11 cellular contexts compared by ENCODE assay signal in genomic region chr5:157387164-157387563, GRCh38.
DNase-seq lines count a peak whose midpoint lies in the region; ATAC-seq and TF ChIP-seq lines count a peak whose summit lies in the region.
"Had no signal": no experiment of that assay in that cellular context is flagged by ENCODE, and none has a peak within 500 bp of the region (broad histone marks: within the 10 kb centered on the region; RNA-seq: fewer than 3 reads in every experiment).

No MANE protein-coding gene starts in this region.

- H3K4me1 ChIP-seq in left ventricle myocardium inferior, result peaks cover 46% of the 10 kb centered on the region

- H3K27me3 Mint-ChIP-seq in natural killer cell treated with Interleukin-12 subunit alpha and Interleukin-12 subunit beta and Interleukin-15 and Interleukin-18, amount 100 ng/mL, for 72 hours, result no peaks in the 10 kb centered on the region
- H3K27me3 Mint-ChIP-seq in stimulated activated memory B cell treated with anti-CD40 and anti-IgM and Interleukin-4, amounts not matched to agents 10 μg/mL and 1 μg/mL and 100 μg/mL, for 72 hours, result no peaks in the 10 kb centered on the region
- H3K27me3 Mint-ChIP-seq: activated CD8-positive, alpha-beta memory T cell treated with anti-CD3 and anti-CD28 coated beads, Interleukin-2, amount 10 ng/mL, durations not matched to agents 7 days and 5 days had no signal

- intact Hi-C loops in left ventricle myocardium inferior (cut with micrococcal nuclease), result no loop called here
- intact Hi-C loops in Right ventricle myocardium superior (cut with DNase I), result no loop called here
- intact Hi-C loops in dorsolateral prefrontal cortex (cut with DNase I), result no loop called here

- no peaks in the 10 kb centered on the region for H3K9me3 ChIP-seq in left ventricle myocardium inferior (replicated peaks)

- TF ChIP-seq CTCF in left ventricle myocardium inferior (IDR thresholded peaks at IDR 0.05; ENCODE audit: borderline replicate concordance), result no peak
- no peak for TF ChIP-seq CTCF in dorsolateral prefrontal cortex (IDR thresholded peaks at IDR 0.05 in 54 of 56, conservative IDR thresholded peaks at IDR 0.05 in 2 of 56; ENCODE audit: low read depth in 1 of 56, partially characterized antibody in 56 of 56)

- peaks cover 49% of the 10 kb centered on the region for H3K36me3 Mint-ChIP-seq in natural killer cell treated with Interleukin-12 subunit alpha and Interleukin-12 subunit beta and Interleukin-15 and Interleukin-18, amount 100 ng/mL, for 72 hours
- peaks cover 76% of the 10 kb centered on the region for H3K36me3 Mint-ChIP-seq in stimulated activated memory B cell treated with anti-CD40 and anti-IgM and Interleukin-4, amounts not matched to agents 10 μg/mL and 1 μg/mL and 100 μg/mL, for 72 hours

- ATAC-seq in Right ventricle myocardium superior (ENCODE audit: poor library complexity) (no peak), HG02938 (IDR thresholded peaks at IDR 0.05; ENCODE audit: unreplicated experiment) (no peak), GM21360 (IDR thresholded peaks at IDR 0.05; ENCODE audit: unreplicated experiment) (no peak)
- no peak for ATAC-seq in natural killer cell treated with Interleukin-12 subunit alpha and Interleukin-12 subunit beta and Interleukin-15 and Interleukin-18, amount 100 ng/mL, for 72 hours
- no peak for ATAC-seq in stimulated activated memory B cell treated with anti-CD40 and anti-IgM and Interleukin-4, amounts not matched to agents 10 μg/mL and 1 μg/mL and 100 μg/mL, for 72 hours
- ATAC-seq: activated CD8-positive, alpha-beta memory T cell treated with anti-CD3 and anti-CD28 coated beads, Interleukin-2, amount 10 ng/mL, durations not matched to agents 7 days and 5 days had no signal

- H3K4me3 Mint-ChIP-seq in natural killer cell treated with Interleukin-12 subunit alpha and Interleukin-12 subunit beta and Interleukin-15 and Interleukin-18, amount 100 ng/mL, for 72 hours, result no peak overlapping the region
- no peak overlapping the region for H3K4me3 Mint-ChIP-seq in stimulated activated memory B cell treated with anti-CD40 and anti-IgM and Interleukin-4, amounts not matched to agents 10 μg/mL and 1 μg/mL and 100 μg/mL, for 72 hours
- H3K4me3 Mint-ChIP-seq: activated CD8-positive, alpha-beta memory T cell treated with anti-CD3 and anti-CD28 coated beads, Interleukin-2, amount 10 ng/mL, durations not matched to agents 7 days and 5 days; H9 had no signal

- no peaks in the 10 kb centered on the region for H3K27me3 ChIP-seq in left ventricle myocardium inferior (ENCODE audit: low read depth)
- no peaks in the 10 kb centered on the region for H3K27me3 ChIP-seq in dorsolateral prefrontal cortex

- DNase-seq in left ventricle myocardium inferior (no peak), Right ventricle myocardium superior (no peak), dorsolateral prefrontal cortex (no peak)
- no peak for DNase-seq in natural killer cell treated with Interleukin-12 subunit alpha and Interleukin-12 subunit beta and Interleukin-15 and Interleukin-18, amount 100 ng/mL, for 72 hours (ENCODE audit: low spot score)
- no peak for DNase-seq in activated CD4-positive, alpha-beta T cell treated with anti-CD3 and anti-CD28 coated beads for 4 hours
- DNase-seq: activated CD8-positive, alpha-beta memory T cell treated with anti-CD3 and anti-CD28 coated beads, Interleukin-2, amount 10 ng/mL, durations not matched to agents 7 days and 5 days; H9; NCI-H1105 treated with DMSO at 0.1 percent for 48 hours had no signal

- H3K27ac Mint-ChIP-seq in natural killer cell treated with Interleukin-12 subunit alpha and Interleukin-12 subunit beta and Interleukin-15 and Interleukin-18, amount 100 ng/mL, for 72 hours, result peak overlapping the region; percentile 97
- no peak overlapping the region for H3K27ac Mint-ChIP-seq in stimulated activated memory B cell treated with anti-CD40 and anti-IgM and Interleukin-4, amounts not matched to agents 10 μg/mL and 1 μg/mL and 100 μg/mL, for 72 hours

- H3K27ac ChIP-seq in left ventricle myocardium inferior (replicated peaks) (peak overlapping the region; percentile 65), dorsolateral prefrontal cortex (peak overlapping the region in 32 of 59 donors; percentile 7 to 86 (median 54))

- peaks cover 20 to 39% of the 10 kb centered on the region in 2 donors for H3K4me1 Mint-ChIP-seq in natural killer cell treated with Interleukin-12 subunit alpha and Interleukin-12 subunit beta and Interleukin-15 and Interleukin-18, amount 100 ng/mL, for 72 hours (ENCODE audit: low read depth in 2 of 2)
- peaks cover 11% of the 10 kb centered on the region for H3K4me1 Mint-ChIP-seq in stimulated activated memory B cell treated with anti-CD40 and anti-IgM and Interleukin-4, amounts not matched to agents 10 μg/mL and 1 μg/mL and 100 μg/mL, for 72 hours

- H3K4me3 ChIP-seq in left ventricle myocardium inferior (no peak overlapping the region), dorsolateral prefrontal cortex (no peak overlapping the region)

- peaks cover 16% of the 10 kb centered on the region for H3K36me3 ChIP-seq in left ventricle myocardium inferior

- no peaks in the 10 kb centered on the region for H3K9me3 Mint-ChIP-seq in natural killer cell treated with Interleukin-12 subunit alpha and Interleukin-12 subunit beta and Interleukin-15 and Interleukin-18, amount 100 ng/mL, for 72 hours
- H3K9me3 Mint-ChIP-seq in stimulated activated memory B cell treated with anti-CD40 and anti-IgM and Interleukin-4, amounts not matched to agents 10 μg/mL and 1 μg/mL and 100 μg/mL, for 72 hours, result no peaks in the 10 kb centered on the region
- H3K9me3 Mint-ChIP-seq: H9 had no signal
